In the genomic region with DNA sequence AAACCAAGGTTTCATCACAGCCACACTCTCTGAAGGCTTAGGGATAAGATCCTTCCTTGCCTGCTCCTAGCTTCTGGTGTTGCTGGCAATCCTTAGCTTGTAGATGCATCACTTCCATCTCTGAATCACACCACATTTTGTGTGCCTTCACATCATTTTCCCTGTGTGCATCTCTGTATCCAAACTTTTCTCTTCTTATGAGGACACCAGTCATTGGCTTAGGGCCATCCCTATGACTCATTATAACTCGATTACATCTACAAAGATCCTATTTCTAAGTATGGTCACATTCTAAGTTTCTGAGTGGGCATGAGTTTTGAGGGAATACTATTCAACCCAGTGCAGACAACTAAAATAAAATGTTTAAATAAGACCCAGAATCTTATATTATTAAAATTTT, we compare ENCODE assay signal across 25 cellular contexts.
A peak's percentile ranks its signal among the peaks of the same experiment; 100 is the strongest.
DNase-seq lines count a peak whose midpoint lies in the region; ATAC-seq, FAIRE-seq and TF ChIP-seq lines count a peak whose summit lies in the region.
"Had no signal": no experiment of that assay in that cellular context is flagged by ENCODE, and none has a peak within 500 bp of the region (broad histone marks: within the 10 kb centered on the region; RNA-seq: fewer than 3 reads in every experiment).

No MANE protein-coding gene starts in this region.

- no peaks in the 10 kb centered on the region for H3K27me3 ChIP-seq in astrocyte (ENCODE audit: insufficient read depth, low read length)
- H3K27me3 ChIP-seq: esophagus muscularis mucosa, heart right ventricle had no signal

- H3K4me1 ChIP-seq in astrocyte (ENCODE audit: insufficient read depth, low read length), result no peaks in the 10 kb centered on the region
- H3K4me1 ChIP-seq: heart right ventricle had no signal

- no peak overlapping the region for H3K27ac Mint-ChIP-seq in astrocyte (ENCODE audit: unreplicated experiment)
- H3K27ac Mint-ChIP-seq: activated CD8-positive, alpha-beta T cell treated with anti-CD3 and anti-CD28 coated beads, Interleukin-2, amount 10 ng/mL, durations not matched to agents 7 days and 5 days; GM23338; naive thymus-derived CD8-positive, alpha-beta T cell; stimulated activated naive B cell treated with anti-CD40 and anti-IgM and Interleukin-4, amounts not matched to agents 10 μg/mL and 1 μg/mL and 100 μg/mL, for 72 hours had no signal

- H3K27ac ChIP-seq in astrocyte (ENCODE audit: low read depth, low read length), result no peak overlapping the region
- H3K27ac ChIP-seq: esophagus muscularis mucosa, heart right ventricle had no signal

- no peaks in the 10 kb centered on the region for H3K9me3 ChIP-seq in astrocyte (ENCODE audit: insufficient read depth, low read depth, low read length)
- H3K9me3 ChIP-seq: esophagus muscularis mucosa had no signal

- no peaks in the 10 kb centered on the region for H4K20me1 ChIP-seq in astrocyte (ENCODE audit: insufficient read depth, low read length)

- H3K9ac ChIP-seq in astrocyte (ENCODE audit: low read length), result no peak overlapping the region

- H3K36me3 Mint-ChIP-seq in astrocyte (ENCODE audit: low read depth, unreplicated experiment), result no peaks in the 10 kb centered on the region
- H3K36me3 Mint-ChIP-seq: naive thymus-derived CD8-positive, alpha-beta T cell; stimulated activated naive B cell treated with anti-CD40 and anti-IgM and Interleukin-4, amounts not matched to agents 10 μg/mL and 1 μg/mL and 100 μg/mL, for 72 hours had no signal

- TF ChIP-seq CTCF in astrocyte (IDR thresholded peaks at IDR 0.05; ENCODE audit: insufficient read depth, low read depth, low read length) (no peak), D721Med (IDR thresholded peaks at IDR 0.05; ENCODE audit: insufficient read depth, missing control alignments) (no peak)

- DNase-seq in HS-27A (ENCODE audit: low read depth) (peak; percentile 3), astrocyte (ENCODE audit: low read depth) (peak; percentile 2), fibroblast of peridontal ligament (ENCODE audit: extremely low read depth) (peak; percentile 10), D721Med (ENCODE audit: insufficient read length, low spot score) (no peak), HPDE6-E6E7 (ENCODE audit: extremely low spot score) (no peak), AG08396 (ENCODE audit: low spot score) (no peak)
- DNase-seq: activated CD8-positive, alpha-beta T cell treated with anti-CD3 and anti-CD28 coated beads, Interleukin-2, amount 10 ng/mL, durations not matched to agents 7 days and 5 days; activated naive CD4-positive, alpha-beta T cell; activated T-cell treated with anti-CD3 and anti-CD28 coated beads, Interleukin-2, amount 50 U/mL, for 1 hour; amniotic stem cell; DND-41; effector memory CD4-positive, alpha-beta T cell; heart right ventricle; naive thymus-derived CD8-positive, alpha-beta T cell; NCI-H1694 treated with DMSO at 0.1 percent for 48 hours; NCI-H69; retina; stimulated activated CD4-positive, alpha-beta T cell treated with anti-CD3 and anti-CD28 coated beads, Interleukin-2, amount 100 ng/mL, for 48 hours; stimulated activated naive B cell treated with anti-CD40 and anti-IgM and Interleukin-4, amounts not matched to agents 10 μg/mL and 1 μg/mL and 100 μg/mL, for 72 hours had no signal

- no peak for FAIRE-seq in astrocyte (lab: Jason Lieb, UNC)
- no peak for FAIRE-seq in D721Med (lab: Jason Lieb, UNC)
- FAIRE-seq: K562 had no signal

- peaks cover 3% of the 10 kb centered on the region for H3K9me3 Mint-ChIP-seq in astrocyte (ENCODE audit: unreplicated experiment)

- no peak overlapping the region for H2AFZ ChIP-seq in astrocyte (ENCODE audit: low read depth, low read length)
- H2AFZ ChIP-seq: GM23338 had no signal

- no peaks in the 10 kb centered on the region for H3K27me3 Mint-ChIP-seq in astrocyte (ENCODE audit: low read depth, unreplicated experiment)
- H3K27me3 Mint-ChIP-seq: stimulated activated naive B cell treated with anti-CD40 and anti-IgM and Interleukin-4, amounts not matched to agents 10 μg/mL and 1 μg/mL and 100 μg/mL, for 72 hours had no signal

- H3K79me2 ChIP-seq in astrocyte (ENCODE audit: insufficient read depth, low read length), result no peaks in the 10 kb centered on the region

- H3K4me3 ChIP-seq in astrocyte (ENCODE audit: insufficient read depth, low read depth, low read length), result no peak overlapping the region
- H3K4me3 ChIP-seq: esophagus muscularis mucosa, GM23338, heart right ventricle, K562 had no signal

- H3K4me2 ChIP-seq in astrocyte (ENCODE audit: low read length), result no peak overlapping the region
- H3K4me2 ChIP-seq: GM23338 had no signal

- no peaks in the 10 kb centered on the region for H3K4me1 Mint-ChIP-seq in astrocyte (ENCODE audit: low read depth, unreplicated experiment)
- H3K4me1 Mint-ChIP-seq: naive thymus-derived CD8-positive, alpha-beta T cell; stimulated activated naive B cell treated with anti-CD40 and anti-IgM and Interleukin-4, amounts not matched to agents 10 μg/mL and 1 μg/mL and 100 μg/mL, for 72 hours had no signal

- no peaks in the 10 kb centered on the region for H3K36me3 ChIP-seq in astrocyte (ENCODE audit: insufficient read depth, low read length)
- H3K36me3 ChIP-seq: esophagus muscularis mucosa, heart right ventricle had no signal

- ATAC-seq in GM19467 (IDR thresholded peaks at IDR 0.05; ENCODE audit: unreplicated experiment), result no peak
- ATAC-seq: activated CD4-positive, CD25-positive, alpha-beta regulatory T cell treated with anti-CD3 and anti-CD28 coated beads, Interleukin-2, amount 50 U/mL, for 24 hours; activated CD8-positive, alpha-beta T cell treated with anti-CD3 and anti-CD28 coated beads, Interleukin-2, amount 10 ng/mL, durations not matched to agents 7 days and 5 days; GM23338; heart right ventricle; K562; left lobe of liver; naive thymus-derived CD8-positive, alpha-beta T cell; stimulated activated naive B cell treated with anti-CD40 and anti-IgM and Interleukin-4, amounts not matched to agents 10 μg/mL and 1 μg/mL and 100 μg/mL, for 72 hours had no signal

- no peak overlapping the region for H3K4me3 Mint-ChIP-seq in astrocyte (ENCODE audit: unreplicated experiment)
- H3K4me3 Mint-ChIP-seq: activated CD8-positive, alpha-beta T cell treated with anti-CD3 and anti-CD28 coated beads, Interleukin-2, amount 10 ng/mL, durations not matched to agents 7 days and 5 days; GM23338; naive thymus-derived CD8-positive, alpha-beta T cell; stimulated activated naive B cell treated with anti-CD40 and anti-IgM and Interleukin-4, amounts not matched to agents 10 μg/mL and 1 μg/mL and 100 μg/mL, for 72 hours had no signal

Comparison
In these comparisons a context has a peak if more than half of its experiments do, and no peak if none do; other contexts are left out.
1. DNase-seq: peak in HS-27A (single experiment), astrocyte (single experiment) and fibroblast of peridontal ligament (single experiment); none in D721Med (single experiment), HPDE6-E6E7 (single experiment) and AG08396 (single experiment).